11 cellular contexts compared by ENCODE assay signal in the genomic region with DNA sequence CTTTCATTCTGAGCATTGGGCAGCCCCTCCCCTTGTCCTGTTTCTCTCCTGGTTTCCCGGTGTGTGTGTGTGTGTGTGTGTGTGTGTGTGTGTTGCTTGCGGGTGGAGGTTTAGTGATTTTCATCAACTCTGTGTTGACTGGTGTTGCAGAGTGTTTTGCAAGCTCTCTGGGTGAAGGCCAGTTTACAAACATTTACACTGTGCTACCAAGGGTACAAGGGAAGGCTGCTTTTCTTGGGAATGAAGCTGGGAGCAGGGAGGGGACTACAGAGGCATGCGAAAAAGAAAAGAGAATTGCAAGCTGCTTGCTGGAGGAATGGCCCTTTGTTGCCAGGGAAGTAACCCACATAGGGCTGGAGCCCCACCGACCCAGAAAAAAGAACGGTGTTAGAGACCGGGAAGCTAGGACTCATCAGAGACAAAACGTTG. TPM values are rescaled to one million over a fixed set of nuclear protein-coding genes. Genes with fewer than 3 reads are reported as not detected.
DNase-seq lines count a peak whose midpoint lies in the region; ATAC-seq and TF ChIP-seq lines count a peak whose summit lies in the region.
"Had no signal": no experiment of that assay in that cellular context is flagged by ENCODE, and none has a peak within 500 bp of the region (broad histone marks: within the 10 kb centered on the region; RNA-seq: fewer than 3 reads in every experiment).

No MANE protein-coding gene starts in this region.

- H3K4me3 ChIP-seq in fibroblast of villous mesenchyme (ENCODE audit: low read depth, low read length): no peak overlapping the region
- peak overlapping the region in 1 of 2 donors; percentile 7 for H3K4me3 ChIP-seq in neuronal stem cell (ENCODE audit: low read length in 2 of 2)
- H3K4me3 ChIP-seq in uterus: no peak overlapping the region
- H3K4me3 ChIP-seq: GM12878 had no signal

- H3K4me3 Mint-ChIP-seq in activated CD4-positive, alpha-beta memory T cell treated with anti-CD3 and anti-CD28 coated beads, Interleukin-2, amount 10 ng/mL, durations not matched to agents 7 days and 5 days: no peak overlapping the region

- no peak overlapping the region for H2BK12ac ChIP-seq in neuronal stem cell (ENCODE audit: low read length)

- POLR2A ChIA-PET in activated CD4-positive, alpha-beta memory T cell treated with anti-CD3 and anti-CD28 coated beads, Interleukin-2, amount 10 ng/mL, durations not matched to agents 7 days and 5 days (lab: Charles Lee): interaction anchor here (1.0 kb wide), 2 partner anchors 28 to 97 kb away, joined by 3 read pairs; no protein-coding TSS in a partner anchor

- no peak overlapping the region for H3K4ac ChIP-seq in neuronal stem cell (ENCODE audit: low read length)

- H3K36me3 ChIP-seq in neuronal stem cell (replicated peaks in 1 of 2; ENCODE audit: control insufficient read depth in 2 of 2, insufficient read depth in 2 of 2, low read length in 2 of 2): peaks cover 0 to 69% of the 10 kb centered on the region in 2 donors
- no peaks in the 10 kb centered on the region for H3K36me3 ChIP-seq in uterus

- H3K27me3 Mint-ChIP-seq in activated CD4-positive, alpha-beta memory T cell treated with anti-CD3 and anti-CD28 coated beads, Interleukin-2, amount 10 ng/mL, durations not matched to agents 7 days and 5 days: no peaks in the 10 kb centered on the region

- no peak overlapping the region for H2BK5ac ChIP-seq in neuronal stem cell (ENCODE audit: low read length)

- H3K4me1 ChIP-seq in neuronal stem cell (ENCODE audit: control insufficient read depth in 2 of 2, insufficient read depth in 1 of 2, low read depth in 1 of 2, low read length in 2 of 2): peaks cover 36 to 37% of the 10 kb centered on the region in 2 donors
- H3K4me1 ChIP-seq in uterus: no peaks in the 10 kb centered on the region

- DNase-seq in GM04503 (ENCODE audit: low read depth) (peak; percentile 87), fibroblast of villous mesenchyme (ENCODE audit: low read depth) (peak; percentile 66), neuronal stem cell (ENCODE audit: low spot score) (peak; percentile 59), uterus (no peak), NCI-H2081 treated with DMSO at 0.1 percent for 48 hours (lab: John Stamatoyannopoulos, UW) (no peak)
- no peak for DNase-seq in activated CD4-positive, alpha-beta memory T cell treated with anti-CD3 and anti-CD28 coated beads, Interleukin-2, amount 10 ng/mL, durations not matched to agents 7 days and 5 days
- DNase-seq: Right ventricle myocardium superior; stimulated activated CD4-positive, alpha-beta T cell treated with anti-CD3 and anti-CD28 coated beads, Interleukin-15, amount 100 ng/mL, for 24 hours had no signal

- H4K91ac ChIP-seq in neuronal stem cell (ENCODE audit: low read depth, low read length, poor library complexity): peak overlapping the region; percentile 31

- WGBS in neuronal stem cell (ENCODE audit: extremely low coverage in 2 of 2, insufficient read length in 2 of 2, insufficient replicate concordance in 1 of 2), 2 donors: no CpG with 5 or more reads among the region's 7 CpGs

- H3K36me3 Mint-ChIP-seq in activated CD4-positive, alpha-beta memory T cell treated with anti-CD3 and anti-CD28 coated beads, Interleukin-2, amount 10 ng/mL, durations not matched to agents 7 days and 5 days (ENCODE audit: low read depth): peaks cover 18% of the 10 kb centered on the region

- no peaks in the 10 kb centered on the region for H3K9me3 Mint-ChIP-seq in activated CD4-positive, alpha-beta memory T cell treated with anti-CD3 and anti-CD28 coated beads, Interleukin-2, amount 10 ng/mL, durations not matched to agents 7 days and 5 days

- no peaks in the 10 kb centered on the region for H3K79me1 ChIP-seq in neuronal stem cell (ENCODE audit: low read depth, low read length)

- H3K23ac ChIP-seq in neuronal stem cell (ENCODE audit: low read depth, low read length, poor library complexity): no peak overlapping the region

- peak overlapping the region; percentile 91 for H3K27ac ChIP-seq in neuronal stem cell (replicated peaks; ENCODE audit: low read length)
- no peak overlapping the region for H3K27ac ChIP-seq in uterus

- H2BK120ac ChIP-seq in neuronal stem cell (ENCODE audit: low read depth, low read length): no peak overlapping the region

- no peak overlapping the region for H4K8ac ChIP-seq in neuronal stem cell (ENCODE audit: low read depth, low read length)

- no peak overlapping the region for H2AK5ac ChIP-seq in neuronal stem cell (ENCODE audit: low read depth, low read length)

- H3K27me3 ChIP-seq in neuronal stem cell (ENCODE audit: control insufficient read depth in 3 of 3, insufficient read depth in 3 of 3, low read depth in 1 of 3, low read length in 3 of 3) (no peaks in the 10 kb centered on the region), uterus (no peaks in the 10 kb centered on the region)

- H3K27ac Mint-ChIP-seq in activated CD4-positive, alpha-beta memory T cell treated with anti-CD3 and anti-CD28 coated beads, Interleukin-2, amount 10 ng/mL, durations not matched to agents 7 days and 5 days: peak overlapping the region; percentile 51

- peaks cover 64% of the 10 kb centered on the region for H3K4me1 Mint-ChIP-seq in activated CD4-positive, alpha-beta memory T cell treated with anti-CD3 and anti-CD28 coated beads, Interleukin-2, amount 10 ng/mL, durations not matched to agents 7 days and 5 days

- H3K18ac ChIP-seq in neuronal stem cell (ENCODE audit: low read length): peak overlapping the region; percentile 76

- TF ChIP-seq CTCF in fibroblast of villous mesenchyme (IDR thresholded peaks at IDR 0.05; ENCODE audit: insufficient read depth, low read depth, low read length) (no peak), uterus (IDR thresholded peaks at IDR 0.05) (no peak)

- TF ChIP-seq POLR2A in uterus (IDR thresholded peaks at IDR 0.05): no peak

- H2BK15ac ChIP-seq in neuronal stem cell (ENCODE audit: low read length): no peak overlapping the region

- peak overlapping the region; percentile 46 for H3K4me2 ChIP-seq in neuronal stem cell (ENCODE audit: insufficient read depth, low read length, poor library complexity, severe bottlenecking)

- no peak overlapping the region for H3K14ac ChIP-seq in neuronal stem cell (ENCODE audit: low read length)

- intact Hi-C loops in uterus (cut with DNase I; ENCODE audit: low total_unique reads): no loop called here

- peaks cover 0 to 35% of the 10 kb centered on the region in 2 donors for H3K9me3 ChIP-seq in neuronal stem cell (replicated peaks in 1 of 2; ENCODE audit: control insufficient read depth in 2 of 2, insufficient read depth in 1 of 2, low read depth in 1 of 2, low read length in 2 of 2)
- no peaks in the 10 kb centered on the region for H3K9me3 ChIP-seq in uterus

- no peak overlapping the region for H3K9ac ChIP-seq in neuronal stem cell (ENCODE audit: low read depth, low read length, poor library complexity)

- ATAC-seq in HG03439 (IDR thresholded peaks at IDR 0.05; ENCODE audit: unreplicated experiment): no peak
- ATAC-seq in HG02884 (IDR thresholded peaks at IDR 0.05; ENCODE audit: unreplicated experiment): no peak
- ATAC-seq: GM12878 had no signal

- CTCF ChIA-PET in activated CD4-positive, alpha-beta memory T cell treated with anti-CD3 and anti-CD28 coated beads, Interleukin-2, amount 10 ng/mL, durations not matched to agents 7 days and 5 days (lab: Charles Lee): interaction anchor here (0.8 kb wide), 1 partner anchor 10 kb away, joined by 3 read pairs; no protein-coding TSS in a partner anchor

- H2AFZ ChIP-seq in neuronal stem cell (ENCODE audit: low read length): no peak overlapping the region

RNA-seq across cellular contexts. Expression of a gene that starts 29.6 kb away (rescaled TPM):
- total RNA-seq in activated CD4-positive, alpha-beta memory T cell treated with anti-CD3 and anti-CD28 coated beads, Interleukin-2, amount 10 ng/mL, durations not matched to agents 7 days and 5 days: 10 to 100 TPM; 28.9 to 29.9 TPM
- total RNA-seq in fibroblast of villous mesenchyme: 7.4 and 10.4 TPM in 2 replicates
- polyA plus RNA-seq in neuronal stem cell (2013, experiment 1 of 2): 17.6 TPM
- 18.0 TPM for polyA plus RNA-seq in neuronal stem cell (2013, experiment 2 of 2)
- 1 to 10 TPM in 3 of 4 donors, not detected in 1; 1.5 to 5.3 (median 3.1) TPM for total RNA-seq in uterus

Comparison
In these comparisons a context has a peak if more than half of its experiments do, and no peak if none do; other contexts are left out.
1. DNase-seq: peak in GM04503 (single experiment), fibroblast of villous mesenchyme (single experiment) and neuronal stem cell (single experiment); none in activated CD4-positive, alpha-beta memory T cell treated with anti-CD3 and anti-CD28 coated beads, Interleukin-2, amount 10 ng/mL, durations not matched to agents 7 days and 5 days (single experiment), uterus (0 of 2) and NCI-H2081 treated with DMSO at 0.1 percent for 48 hours (single experiment).